8 cellular contexts compared by ENCODE assay signal in genomic region chr9:128457207-128457606, GRCh38. TPM values are rescaled to one million over a fixed set of nuclear protein-coding genes. Genes with fewer than 3 reads are reported as not detected.
DNase-seq lines count a peak whose midpoint lies in the region; ATAC-seq and TF ChIP-seq lines count a peak whose summit lies in the region.

No MANE protein-coding gene starts in this region.

- DNase-seq in BJ (ENCODE audit: low read depth) (no peak), nephron progenitor cell (peak; percentile 23), NCI-H1930 (lab: John Stamatoyannopoulos, UW) (no peak), NCI-H524 (lab: John Stamatoyannopoulos, UW) (no peak), NOMO-1 (lab: John Stamatoyannopoulos, UW; ENCODE audit: unreplicated experiment in 2 of 2) (no peak)

- POLR2A ChIA-PET in BJ (lab: Charles Lee): no interaction called here

- peaks cover 37% of the 10 kb centered on the region for H3K36me3 Mint-ChIP-seq in dendritic cell treated with granulocyte-macrophage colony-stimulating factor and Interleukin-4, amounts not matched to agents 40 ng/mL and 50 ng/mL, for 4 days (ENCODE audit: low read depth)
- peaks cover 32% of the 10 kb centered on the region for H3K36me3 Mint-ChIP-seq in nephron progenitor cell (ENCODE audit: low read depth)

- peak overlapping the region; percentile 96 for H3K9ac ChIP-seq in Loucy (ENCODE audit: low read depth, low read length, poor library complexity, severe bottlenecking)

- CTCF ChIA-PET in BJ (lab: Yijun Ruan, JAX): no interaction called here

- intact Hi-C loops in dendritic cell treated with granulocyte-macrophage colony-stimulating factor and Interleukin-4, amounts not matched to agents 40 ng/mL and 50 ng/mL, for 4 days (cut with micrococcal nuclease): no loop called here

- H3K9me2 ChIP-seq in Loucy (replicated peaks; ENCODE audit: low read depth, low read length): no peaks in the 10 kb centered on the region

- peak overlapping the region; percentile 94 for H3K4me3 Mint-ChIP-seq in dendritic cell treated with granulocyte-macrophage colony-stimulating factor and Interleukin-4, amounts not matched to agents 40 ng/mL and 50 ng/mL, for 4 days
- peak overlapping the region; percentile 88 for H3K4me3 Mint-ChIP-seq in nephron progenitor cell

- peak overlapping the region; percentile 96 for H3K4me2 ChIP-seq in Loucy (ENCODE audit: low read depth, low read length, poor library complexity, severe bottlenecking)

- H3K4me3 ChIP-seq in BJ (ENCODE audit: low read depth, low read length): peak overlapping the region; percentile 90
- H3K4me3 ChIP-seq in Loucy (ENCODE audit: low read length, poor library complexity, severe bottlenecking): peak overlapping the region; percentile 100

- H3K4me1 ChIP-seq in Loucy (ENCODE audit: insufficient read depth, low read length, poor library complexity, severe bottlenecking): peaks cover 15% of the 10 kb centered on the region

- no peaks in the 10 kb centered on the region for H3F3A ChIP-seq in Loucy (ENCODE audit: low read depth)

- peak overlapping the region; percentile 86 for H3K27ac Mint-ChIP-seq in dendritic cell treated with granulocyte-macrophage colony-stimulating factor and Interleukin-4, amounts not matched to agents 40 ng/mL and 50 ng/mL, for 4 days
- no peak overlapping the region for H3K27ac Mint-ChIP-seq in nephron progenitor cell

- H2AFZ ChIP-seq in Loucy (ENCODE audit: low read length): peak overlapping the region; percentile 97; the same call in 1 of the 2 replicates

- H3K36me3 ChIP-seq in BJ (ENCODE audit: control insufficient read depth, insufficient read depth, low read length) (peaks cover 6% of the 10 kb centered on the region), Loucy (ENCODE audit: insufficient read depth, low read length) (peaks cover 25% of the 10 kb centered on the region; the same call in 1 of the 2 replicates)

- peaks cover 16% of the 10 kb centered on the region for H4K20me1 ChIP-seq in Loucy (ENCODE audit: insufficient read depth, low read length, poor library complexity, severe bottlenecking)

- no peaks in the 10 kb centered on the region for H3K9me3 Mint-ChIP-seq in dendritic cell treated with granulocyte-macrophage colony-stimulating factor and Interleukin-4, amounts not matched to agents 40 ng/mL and 50 ng/mL, for 4 days
- no peaks in the 10 kb centered on the region for H3K9me3 Mint-ChIP-seq in nephron progenitor cell

- no peak for TF ChIP-seq CTCF in BJ (IDR thresholded peaks at IDR 0.05; ENCODE audit: insufficient read depth, low read depth, low read length)
- no peak for TF ChIP-seq CTCF in Loucy (conservative IDR thresholded peaks at IDR 0.05; ENCODE audit: low read length)
- TF ChIP-seq CTCF in nephron progenitor cell (IDR thresholded peaks at IDR 0.05): no peak

- H3K27me3 ChIP-seq in BJ (ENCODE audit: control insufficient read depth, insufficient read depth, low read length): no peaks in the 10 kb centered on the region
- H3K27me3 ChIP-seq in Loucy (ENCODE audit: insufficient read depth, low read length, poor library complexity, severe bottlenecking): no peaks in the 10 kb centered on the region

- H3K79me2 ChIP-seq in Loucy (ENCODE audit: insufficient read depth, low read length): peaks cover 38% of the 10 kb centered on the region

- H3K4me1 Mint-ChIP-seq in dendritic cell treated with granulocyte-macrophage colony-stimulating factor and Interleukin-4, amounts not matched to agents 40 ng/mL and 50 ng/mL, for 4 days (ENCODE audit: low read depth): peaks cover 20% of the 10 kb centered on the region
- peaks cover 30% of the 10 kb centered on the region for H3K4me1 Mint-ChIP-seq in nephron progenitor cell

- ATAC-seq in GM21723 (IDR thresholded peaks at IDR 0.05; ENCODE audit: unreplicated experiment): no peak

- no peaks in the 10 kb centered on the region for H3K9me3 ChIP-seq in Loucy (ENCODE audit: insufficient read depth, low read depth, low read length)

- H3K27me3 Mint-ChIP-seq in dendritic cell treated with granulocyte-macrophage colony-stimulating factor and Interleukin-4, amounts not matched to agents 40 ng/mL and 50 ng/mL, for 4 days: peaks cover 10% of the 10 kb centered on the region
- H3K27me3 Mint-ChIP-seq in nephron progenitor cell (ENCODE audit: low read depth, poor library complexity): peaks cover 7% of the 10 kb centered on the region

RNA-seq across cellular contexts. Expression of gene ODF2, which starts 1.4 kb away (rescaled TPM):
- 16.3 and 21.5 TPM in 2 replicates for polyA plus RNA-seq in BJ (2011; rRNA removed)
- polyA minus RNA-seq in BJ (2011; rRNA and poly(A)+ RNA removed): 9.3 and 12.7 TPM in 2 replicates

RNA-seq across cellular contexts. Expression of gene CERCAM, which starts 36.5 kb away (rescaled TPM):
- 193 and 309 TPM in 2 replicates for polyA plus RNA-seq in BJ (2011; rRNA removed)
- polyA minus RNA-seq in BJ (2011; rRNA and poly(A)+ RNA removed): 64.1 and 103 TPM in 2 replicates

RNA-seq across cellular contexts. Expression of gene GLE1, which starts 47.3 kb away (rescaled TPM):
- polyA plus RNA-seq in BJ (2011; rRNA removed): 22.0 and 25.0 TPM in 2 replicates
- polyA minus RNA-seq in BJ (2011; rRNA and poly(A)+ RNA removed): 15.7 and 23.0 TPM in 2 replicates
